In genomic region chr12:116771651-116772050, GRCh38 we compare ENCODE assay signal across 21 cellular contexts. TPM values are rescaled to one million over a fixed set of nuclear protein-coding genes. Genes with fewer than 3 reads are reported as not detected.
DNase-seq lines count a peak whose midpoint lies in the region; TF ChIP-seq lines count a peak whose summit lies in the region.
"Had no signal": no experiment of that assay in that cellular context is flagged by ENCODE, and none has a peak within 500 bp of the region (broad histone marks: within the 10 kb centered on the region; RNA-seq: fewer than 3 reads in every experiment).

No MANE protein-coding gene starts in this region.

- H3K4me1 Mint-ChIP-seq in endothelial cell (ENCODE audit: unreplicated experiment) (peaks cover 13% of the 10 kb centered on the region), nephron progenitor cell (no peaks in the 10 kb centered on the region)
- H3K4me1 Mint-ChIP-seq: CD4-positive, alpha-beta memory T cell had no signal

- no peak overlapping the region for H3K4me3 ChIP-seq in vagina
- H3K4me3 ChIP-seq: BLaER1 treated with 17β-estradiol and CSF1 and Interleukin-3, amounts not matched to agents 10 nM and 100 nM; SJSA1 had no signal

- H3K4me1 ChIP-seq in vagina = no peaks in the 10 kb centered on the region
- H3K4me1 ChIP-seq: Caco-2, SJSA1 had no signal

- TF ChIP-seq POLR2A in vagina (IDR thresholded peaks at IDR 0.05) = no peak

- H3K4me3 Mint-ChIP-seq in endothelial cell (ENCODE audit: unreplicated experiment) = no peak overlapping the region
- no peak overlapping the region for H3K4me3 Mint-ChIP-seq in nephron progenitor cell
- H3K4me3 Mint-ChIP-seq: CD4-positive, alpha-beta memory T cell; HFFc6 had no signal

- no peaks in the 10 kb centered on the region for H3K36me3 Mint-ChIP-seq in endothelial cell (ENCODE audit: low read depth, unreplicated experiment)
- peaks cover 36% of the 10 kb centered on the region for H3K36me3 Mint-ChIP-seq in nephron progenitor cell (ENCODE audit: low read depth)

- peak; percentile 14 for DNase-seq in ELR (ENCODE audit: low read depth)
- peak; percentile 79 for DNase-seq in HT1080 (ENCODE audit: low read depth)
- DNase-seq in endothelial cell (ENCODE audit: low spot score) = no peak
- DNase-seq in nephron progenitor cell = no peak
- DNase-seq in NCI-H510A (lab: John Stamatoyannopoulos, UW) = no peak
- no peak for DNase-seq in vagina (ENCODE audit: extremely low spot score in 2 of 2)
- DNase-seq in NCI-H524 treated with DMSO at 0.1 percent for 48 hours (lab: John Stamatoyannopoulos, UW) = no peak
- DNase-seq: Caco-2; CD4-positive, alpha-beta memory T cell; DND-41; H7; HFFc6; KG1; MV-4-11; NCI-H1105 treated with DMSO at 0.1 percent for 48 hours; NCI-H2029 treated with DMSO at 0.1 percent for 48 hours; NCI-H226; NCI-H524; NCI-H82 had no signal

- no peaks in the 10 kb centered on the region for H3K9me3 ChIP-seq in vagina
- H3K9me3 ChIP-seq: Caco-2, SJSA1 had no signal

- intact Hi-C loops in vagina (cut with DNase I) = no loop called here

- no peaks in the 10 kb centered on the region for H3K27me3 ChIP-seq in vagina
- H3K27me3 ChIP-seq: BLaER1 treated with 17β-estradiol and CSF1 and Interleukin-3, amounts not matched to agents 10 nM and 100 nM; SJSA1 had no signal

- no peak for TF ChIP-seq CTCF in endothelial cell (IDR thresholded peaks at IDR 0.05; ENCODE audit: unreplicated experiment)
- no peak for TF ChIP-seq CTCF in nephron progenitor cell (IDR thresholded peaks at IDR 0.05)
- no peak for TF ChIP-seq CTCF in vagina (IDR thresholded peaks at IDR 0.05)

- H3K36me3 ChIP-seq in vagina = no peaks in the 10 kb centered on the region
- H3K36me3 ChIP-seq: SJSA1 had no signal

- H3K9me3 Mint-ChIP-seq in endothelial cell (ENCODE audit: unreplicated experiment) (no peaks in the 10 kb centered on the region), nephron progenitor cell (no peaks in the 10 kb centered on the region)
- H3K9me3 Mint-ChIP-seq: CD4-positive, alpha-beta memory T cell; HFFc6 had no signal

- peak overlapping the region; percentile 48 for H3K27ac Mint-ChIP-seq in endothelial cell (ENCODE audit: unreplicated experiment)
- peak overlapping the region; percentile 74 for H3K27ac Mint-ChIP-seq in nephron progenitor cell
- H3K27ac Mint-ChIP-seq: HFFc6 had no signal

- no peak overlapping the region for H3K27ac ChIP-seq in vagina
- H3K27ac ChIP-seq: BLaER1 treated with 17β-estradiol and CSF1 and Interleukin-3, amounts not matched to agents 10 nM and 100 nM; SJSA1 had no signal

- no peaks in the 10 kb centered on the region for H3K27me3 Mint-ChIP-seq in endothelial cell (ENCODE audit: unreplicated experiment)
- no peaks in the 10 kb centered on the region for H3K27me3 Mint-ChIP-seq in nephron progenitor cell (ENCODE audit: low read depth, poor library complexity)
- H3K27me3 Mint-ChIP-seq: CD4-positive, alpha-beta memory T cell had no signal

RNA-seq across cellular contexts. Expression of gene RNFT2, which starts 33.5 kb away (rescaled TPM):
- 5.6 and 6.0 TPM in 2 replicates for total RNA-seq in HT1080 (2014; rRNA removed; shearing (Covaris generic))
- 3.2 and 3.3 TPM in 2 replicates for polyA plus RNA-seq in HT1080 (2015; cell fraction: cytosol; rRNA removed)
- polyA plus RNA-seq in HT1080 (2015; cell fraction: nucleus; rRNA removed) = 3.7 and 5.2 TPM in 2 replicates
- 20.0 TPM for total RNA-seq in endothelial cell (ENCODE audit: unreplicated experiment)
- 6.4 TPM for total RNA-seq in vagina

RNA-seq across cellular contexts. Expression of gene SPRING1, which starts 33.8 kb away (rescaled TPM):
- total RNA-seq in HT1080 (2014; rRNA removed; shearing (Covaris generic)) = 35.8 and 38.0 TPM in 2 replicates
- 18.1 and 18.2 TPM in 2 replicates for polyA plus RNA-seq in HT1080 (2015; cell fraction: cytosol; rRNA removed)
- 5.4 and 8.5 TPM in 2 replicates for polyA plus RNA-seq in HT1080 (2015; cell fraction: nucleus; rRNA removed)
- 73.8 TPM for total RNA-seq in endothelial cell (ENCODE audit: unreplicated experiment)
- 9.1 TPM for total RNA-seq in vagina

Comparison
In these comparisons a context has a peak if more than half of its experiments do, and no peak if none do; other contexts are left out.
1. DNase-seq: peak in ELR (single experiment) and HT1080 (single experiment); none in endothelial cell (single experiment), nephron progenitor cell (single experiment), NCI-H510A (single experiment), vagina (0 of 2) and NCI-H524 treated with DMSO at 0.1 percent for 48 hours (single experiment).